ENCODE assay signal across 8 cellular contexts in genomic region chr1:15896856-15897602, GRCh38. TPM values are rescaled to one million over a fixed set of nuclear protein-coding genes. Genes with fewer than 3 reads are reported as not detected.
DNase-seq lines count a peak whose midpoint lies in the region; ATAC-seq, FAIRE-seq and TF ChIP-seq lines count a peak whose summit lies in the region.
"Not testable (repeated sequence)": the region's sequence is repeated elsewhere in the genome, so short reads cannot be mapped to it uniquely, and the experiment has no call there.

No MANE protein-coding gene starts in this region.

- not testable (repeated sequence) for H3F3A ChIP-seq in smooth muscle cell (ENCODE audit: low read depth)

- not testable (repeated sequence) for H3K9ac ChIP-seq in smooth muscle cell (ENCODE audit: low read depth)

- CTCF ChIA-PET in A549 (lab: Yijun Ruan, JAX): interaction anchor here (0.6 kb wide), 1 partner anchor 187 kb away, joined by 3 read pairs; no protein-coding TSS in a partner anchor
- CTCF ChIA-PET in HEK293 (lab: Yijun Ruan, JAX): interaction anchor here (1.1 kb wide), 1 partner anchor 106 kb away, joined by 3 read pairs; no protein-coding TSS in a partner anchor
- CTCF ChIA-PET in RWPE1 (lab: Yijun Ruan, JAX): interaction anchor here (1.0 kb wide), 1 partner anchor 9 kb away, joined by 3 read pairs; no protein-coding TSS in a partner anchor

- peaks cover 50% of the 10 kb centered on the region for H3K4me1 Mint-ChIP-seq in activated T-cell treated with anti-CD3 and anti-CD28 coated beads, Interleukin-2, amount 50 U/mL, for 24 hours (ENCODE audit: low read depth)
- peaks cover 73% of the 10 kb centered on the region for H3K4me1 Mint-ChIP-seq in brain
- H3K4me1 Mint-ChIP-seq in nephron progenitor cell: peaks cover 27% of the 10 kb centered on the region

- peak overlapping the region in 1 of 2 experiments; percentile 72; a peak in 3 of 6 replicates for H3K27ac ChIP-seq in A549
- not testable (repeated sequence) for H3K27ac ChIP-seq in HEK293 (ENCODE audit: extremely low read depth, low read depth, low read length)
- H3K27ac ChIP-seq in RWPE1: peak overlapping the region; percentile 42
- H3K27ac ChIP-seq in gastroesophageal sphincter: peak overlapping the region in 3 of 4 donors; percentile 1 to 86 (median 55)
- peak overlapping the region; percentile 41 for H3K27ac ChIP-seq in smooth muscle cell (ENCODE audit: low read depth)

- peaks cover 15 to 24% of the 10 kb centered on the region in 2 experiments; a peak in 2 of 3 replicates for H3K36me3 ChIP-seq in HEK293 (ENCODE audit: control insufficient read depth in 2 of 2, insufficient read depth in 1 of 2, low read length in 2 of 2)
- not testable (repeated sequence) for H3K36me3 ChIP-seq in gastroesophageal sphincter; smooth muscle cell (ENCODE audit: low read depth)

- TF ChIP-seq CTCF in A549 (IDR thresholded peaks at IDR 0.05); HEK293 (tag by site-specific recombination; IDR thresholded peaks at IDR 0.05); RWPE1 (conservative IDR thresholded peaks at IDR 0.05; ENCODE audit: low read depth); brain (conservative IDR thresholded peaks at IDR 0.05); gastroesophageal sphincter (IDR thresholded peaks at IDR 0.05); nephron progenitor cell (IDR thresholded peaks at IDR 0.05); smooth muscle cell (IDR thresholded peaks at IDR 0.05; ENCODE audit: borderline replicate concordance, insufficient read depth, poor library complexity, severe bottlenecking): not testable (repeated sequence)

- H3K79me2 ChIP-seq in smooth muscle cell (ENCODE audit: low read depth): peaks cover 99% of the 10 kb centered on the region

- not testable (repeated sequence) for H3K27me3 Mint-ChIP-seq in activated T-cell treated with anti-CD3 and anti-CD28 coated beads, Interleukin-2, amount 50 U/mL, for 24 hours; brain; nephron progenitor cell (ENCODE audit: low read depth, poor library complexity)

- not testable (repeated sequence) for H3K4me3 Mint-ChIP-seq in activated T-cell treated with anti-CD3 and anti-CD28 coated beads, Interleukin-2, amount 50 U/mL, for 24 hours; brain; nephron progenitor cell

- H3K27ac Mint-ChIP-seq in activated T-cell treated with anti-CD3 and anti-CD28 coated beads, Interleukin-2, amount 50 U/mL, for 24 hours: peak overlapping the region; percentile 44
- H3K27ac Mint-ChIP-seq in brain (peak overlapping the region in 3 of 5 experiments; percentile 50 to 86 (median 51)), nephron progenitor cell (peak overlapping the region; percentile 57)

- H3K4me2 ChIP-seq in A549: peak overlapping the region; percentile 46; the same call in 2 of the 3 replicates
- not testable (repeated sequence) for H3K4me2 ChIP-seq in smooth muscle cell

- POLR2A ChIA-PET in A549 (lab: Yijun Ruan, JAX); RWPE1 (lab: Yijun Ruan, JAX; ENCODE audit: low non-redundant PET): not testable (repeated sequence)
- POLR2A ChIA-PET in HEK293 (lab: Yijun Ruan, JAX): interaction anchor here (1.0 to 1.2 kb wide), 2 partner anchors 47 to 71 kb away, joined by 3 to 4 read pairs; no protein-coding TSS in a partner anchor

- H3K4me1 ChIP-seq in A549 (peaks cover 58% of the 10 kb centered on the region), HEK293 (ENCODE audit: control insufficient read depth, insufficient read depth, low read length) (peaks cover 21% of the 10 kb centered on the region), gastroesophageal sphincter (peaks cover 17 to 94% (median 23%) of the 10 kb centered on the region in 3 donors)
- H3K4me1 ChIP-seq in smooth muscle cell (ENCODE audit: low read depth): not testable (repeated sequence)

- FAIRE-seq in A549 (lab: Jason Lieb, UNC): not testable (repeated sequence)

- TF ChIP-seq EP300 in A549 (IDR thresholded peaks at IDR 0.05); gastroesophageal sphincter (IDR thresholded peaks at IDR 0.05): not testable (repeated sequence)

- not testable (repeated sequence) for H2AFZ ChIP-seq in smooth muscle cell (ENCODE audit: low read depth)

- H3K36me3 Mint-ChIP-seq in activated T-cell treated with anti-CD3 and anti-CD28 coated beads, Interleukin-2, amount 50 U/mL, for 24 hours (ENCODE audit: low read depth): peaks cover 59% of the 10 kb centered on the region
- H3K36me3 Mint-ChIP-seq in brain: peaks cover 44% of the 10 kb centered on the region
- H3K36me3 Mint-ChIP-seq in nephron progenitor cell (ENCODE audit: low read depth): peaks cover 30% of the 10 kb centered on the region

- TF ChIP-seq RAD21 in A549 (conservative IDR thresholded peaks at IDR 0.05 in 1 of 2, IDR thresholded peaks at IDR 0.05 in 1 of 2): not testable (repeated sequence)

- ATAC-seq in A549, gastroesophageal sphincter: not testable (repeated sequence)

- H3K4me3 ChIP-seq in A549; HEK293 (ENCODE audit: low read depth, low read length); gastroesophageal sphincter; smooth muscle cell: not testable (repeated sequence)

- not testable (repeated sequence) for H3K9me3 ChIP-seq in A549; HEK293 (ENCODE audit: control insufficient read depth, insufficient read depth, low read depth, low read length); gastroesophageal sphincter; smooth muscle cell (replicated peaks; ENCODE audit: low read depth)

- peaks cover 35% of the 10 kb centered on the region for H4K20me1 ChIP-seq in smooth muscle cell (ENCODE audit: low read depth)

- H3K27me3 ChIP-seq in gastroesophageal sphincter; smooth muscle cell (ENCODE audit: low read depth): not testable (repeated sequence)

- DNase-seq in A549 (ENCODE audit: low read depth in 1 of 2, low spot score in 1 of 2); RWPE1 (ENCODE audit: low spot score); activated T-cell treated with anti-CD3 and anti-CD28 coated beads, Interleukin-2, amount 50 U/mL, for 24 hours; nephron progenitor cell; smooth muscle cell (lab: John Stamatoyannopoulos, UW; ENCODE audit: unreplicated experiment): not testable (repeated sequence)

- not testable (repeated sequence) for TF ChIP-seq POLR2A in A549 (IDR thresholded peaks at IDR 0.05; ENCODE audit: low read length); gastroesophageal sphincter (IDR thresholded peaks at IDR 0.05)

- 94% methylated on average over 19 of the region's 19 CpGs for WGBS in A549 (ENCODE audit: missing lambda C conversion rate)
- WGBS in gastroesophageal sphincter (ENCODE audit: low coverage in 1 of 2), 2 donors: 93 to 95% methylated on average over 8 to 19 of the region's 19 CpGs
- 97% methylated on average over 19 of the region's 19 CpGs for WGBS in smooth muscle cell (ENCODE audit: low lambda C conversion rate)

- not testable (repeated sequence) for H3K9me3 Mint-ChIP-seq in activated T-cell treated with anti-CD3 and anti-CD28 coated beads, Interleukin-2, amount 50 U/mL, for 24 hours; brain; nephron progenitor cell

TF ChIP-seq in HEK293, 187 proteins besides CTCF, POLR2A, EP300 and RAD21:
- 0 out of 2 replicates have a peak, but pooled peaks have one; percentile 22 for TF ChIP-seq KLF1 (tag by site-specific recombination; IDR thresholded peaks at IDR 0.05)
- TF ChIP-seq ZBTB6 (tag by site-specific recombination; IDR thresholded peaks at IDR 0.05): peak; percentile 60; the same call in 1 of the 2 replicates

RNA-seq across cellular contexts. Expression of gene SPEN, which starts 49.5 kb away (rescaled TPM):
- polyA plus RNA-seq in A549 (2011; rRNA removed) (7.0 and 14.3 TPM in 2 replicates), A549 (2017; fragmentation: RNase III; extraction: RNeasy Plus Mini Kit Qiagen cat#74134 plus additional on column Dnase treatment) (12.2 to 21.2 TPM (median 15.5 TPM) in 3 replicates), brain (ENCODE audit: insufficient read depth, low read depth, low replicate concordance) (35.1 TPM), smooth muscle cell (10.6 and 20.0 TPM in 2 replicates)
- polyA plus RNA-seq in A549 (2012; cell fraction: cytosol; rRNA removed): 7.2 and 10.8 TPM in 2 replicates
- 41.3 and 43.5 TPM in 2 replicates for polyA plus RNA-seq in A549 (2012; cell fraction: nucleus; rRNA removed)
- polyA minus RNA-seq in A549 (2011; rRNA and poly(A)+ RNA removed): 32.0 and 34.5 TPM in 2 replicates
- total RNA-seq in gastroesophageal sphincter (10 to 100 TPM; 40.3 to 79.4 (median 50.7) TPM), smooth muscle cell (24.9 and 28.7 TPM in 2 replicates)
